In genomic region chr15:83462953-83463433, GRCh38 we compare ENCODE assay signal across 14 cellular contexts. TPM values are rescaled to one million over a fixed set of nuclear protein-coding genes. Genes with fewer than 3 reads are reported as not detected.
DNase-seq lines count a peak whose midpoint lies in the region; ATAC-seq, FAIRE-seq and TF ChIP-seq lines count a peak whose summit lies in the region.
"Had no signal": no experiment of that assay in that cellular context is flagged by ENCODE, and none has a peak within 500 bp of the region (broad histone marks: within the 10 kb centered on the region; RNA-seq: fewer than 3 reads in every experiment).

No MANE protein-coding gene starts in this region.

- peak; percentile 87 for FAIRE-seq in K562 (lab: Jason Lieb, UNC)

- peaks cover 20% of the 10 kb centered on the region for H3K9me3 Mint-ChIP-seq in Caco-2 (ENCODE audit: unreplicated experiment)
- H3K9me3 Mint-ChIP-seq: CD8-positive, alpha-beta T cell had no signal

- no peak for TF ChIP-seq POLR2A in K562 (conservative IDR thresholded peaks at IDR 0.05)

- H3K4me1 ChIP-seq in Caco-2 (peaks cover 28% of the 10 kb centered on the region), K562 (replicated peaks in 1 of 2; ENCODE audit: control insufficient read depth in 2 of 2, insufficient read depth in 2 of 2, low read length in 2 of 2) (peaks cover 5 to 25% of the 10 kb centered on the region in 2 experiments; a peak in 3 of 5 replicates), trophoblast cell (ENCODE audit: control insufficient read depth in 1 of 2, insufficient read depth in 2 of 2, low read length in 2 of 2) (peaks cover 0 to 3% of the 10 kb centered on the region in 2 experiments), aorta (ENCODE audit: control insufficient read depth in 1 of 2, insufficient read depth in 2 of 2, low read length in 2 of 2) (no peaks in the 10 kb centered on the region)

- H3K36me3 ChIP-seq in Caco-2 (ENCODE audit: control insufficient read depth, insufficient read depth, low read length) (no peaks in the 10 kb centered on the region), K562 (ENCODE audit: control insufficient read depth, insufficient read depth, low read length) (no peaks in the 10 kb centered on the region), trophoblast cell (ENCODE audit: control insufficient read depth in 1 of 2, insufficient read depth in 2 of 2, low read length in 2 of 2) (no peaks in the 10 kb centered on the region), aorta (ENCODE audit: control insufficient read depth in 1 of 2, insufficient read depth in 2 of 2, low read length in 1 of 2) (no peaks in the 10 kb centered on the region)

- POLR2A ChIA-PET in Caco-2 (lab: Charles Lee), result no interaction called here
- POLR2A ChIA-PET in K562 (lab: Yijun Ruan, JAX), result interaction anchor here (1.0 to 1.4 kb wide), 2 partner anchors 13 to 42 kb away, joined by 3 read pairs; no protein-coding TSS in a partner anchor

- H4K91ac ChIP-seq in trophoblast cell (ENCODE audit: low read depth, low read length), result no peak overlapping the region

- H3K4me1 Mint-ChIP-seq in Caco-2 (ENCODE audit: low read depth, unreplicated experiment), result peaks cover 12% of the 10 kb centered on the region
- H3K4me1 Mint-ChIP-seq: CD14-positive monocyte had no signal

- no peak overlapping the region for H3K18ac ChIP-seq in trophoblast cell (ENCODE audit: low read length)

- no peak for TF ChIP-seq CTCF in Caco-2 (IDR thresholded peaks at IDR 0.05; ENCODE audit: insufficient read depth in 1 of 2, low read depth in 1 of 2, low read length in 1 of 2, severe bottlenecking in 1 of 2, unreplicated experiment in 1 of 2)
- TF ChIP-seq CTCF in K562 (IDR thresholded peaks at IDR 0.05 in 2 of 3, conservative IDR thresholded peaks at IDR 0.05 in 1 of 3; ENCODE audit: insufficient read depth in 2 of 3, low read depth in 1 of 3, low read length in 3 of 3), result no peak

- in situ Hi-C loops in K562 (cut with MboI), result no loop called here

- no peak overlapping the region for H3K23ac ChIP-seq in trophoblast cell (ENCODE audit: low read length)

- no peak overlapping the region for H3K4ac ChIP-seq in trophoblast cell (ENCODE audit: low read depth, low read length)

- H3K9me1 ChIP-seq in K562 (ENCODE audit: control insufficient read depth, insufficient read depth, low read length), result no peaks in the 10 kb centered on the region

- H3K4me3 ChIP-seq in Caco-2 (ENCODE audit: low read depth, low read length) (no peak overlapping the region), K562 (no peak overlapping the region), trophoblast cell (ENCODE audit: low read depth, low read length) (no peak overlapping the region), aorta (ENCODE audit: low read length in 2 of 2) (no peak overlapping the region)

- H3K14ac ChIP-seq in trophoblast cell (ENCODE audit: low read length), result no peak overlapping the region

- H4K20me1 ChIP-seq in K562 (replicated peaks; ENCODE audit: control insufficient read depth, insufficient read depth, low read length), result no peaks in the 10 kb centered on the region

- BruUV-seq in Caco-2 (replicated peaks; lab: Mats Ljungman, UMichigan), result no TSS peak
- BruUV-seq in K562 (replicated peaks; lab: Mats Ljungman, UMichigan), result no TSS peak

- H2AFZ ChIP-seq in K562 (ENCODE audit: low read depth, low read length), result no peak overlapping the region
- no peak overlapping the region for H2AFZ ChIP-seq in trophoblast cell (ENCODE audit: insufficient read depth, low read length, poor library complexity)

- intact Hi-C loops in Caco-2 (cut with micrococcal nuclease; ENCODE audit: unreplicated experiment) (no loop called here), K562 (cut with micrococcal nuclease) (no loop called here), aorta (cut with DNase I) (loop anchor here in 1 of 2 donors (10.0 kb wide), 1 partner anchor 62 kb away; no protein-coding TSS in a partner anchor)

- H3K27me3 ChIP-seq in Caco-2 (replicated peaks; ENCODE audit: control insufficient read depth, insufficient read depth, low read length) (no peaks in the 10 kb centered on the region), K562 (ENCODE audit: control insufficient read depth in 2 of 2, insufficient read depth in 2 of 2, low read length in 2 of 2) (no peaks in the 10 kb centered on the region), trophoblast cell (ENCODE audit: insufficient read depth, low read length) (no peaks in the 10 kb centered on the region), aorta (ENCODE audit: control insufficient read depth in 1 of 2, insufficient read depth in 2 of 2, low read length in 1 of 2) (no peaks in the 10 kb centered on the region)

- H2AK5ac ChIP-seq in trophoblast cell (ENCODE audit: low read length), result no peak overlapping the region

- no peak overlapping the region for H4K12ac ChIP-seq in trophoblast cell (ENCODE audit: low read depth, low read length)

- 3% methylated on average over 4 of the region's 4 CpGs for WGBS in K562 (ENCODE audit: insufficient coverage, low coverage, missing lambda C conversion rate)
- no CpG with 5 or more reads among the region's 4 CpGs for WGBS in trophoblast cell (ENCODE audit: extremely low coverage, insufficient coverage, insufficient read length)
- WGBS in aorta, 2 donors, result 21 to 27% methylated on average over 4 of the region's 4 CpGs

- H3K27ac ChIP-seq in K562 (ENCODE audit: extremely low read depth, low read depth, low read length) (peak overlapping the region; percentile 65; the same call in 2 of the 3 replicates), trophoblast cell (ENCODE audit: low read depth, low read length) (no peak overlapping the region), aorta (ENCODE audit: low read depth in 1 of 2, low read length in 2 of 2) (no peak overlapping the region)

- no peaks in the 10 kb centered on the region for H3K36me3 Mint-ChIP-seq in Caco-2 (ENCODE audit: insufficient read depth, unreplicated experiment)
- H3K36me3 Mint-ChIP-seq: CD14-positive monocyte; CD8-positive, alpha-beta T cell had no signal

- peak; percentile 91 for ATAC-seq in K562
- ATAC-seq in aorta (ENCODE audit: low FRiP score), result no peak
- no peak for ATAC-seq in GM18868 (IDR thresholded peaks at IDR 0.05; ENCODE audit: unreplicated experiment)
- ATAC-seq in HG02798 (IDR thresholded peaks at IDR 0.05; ENCODE audit: poor library complexity, unreplicated experiment), result no peak
- ATAC-seq: CD8-positive, alpha-beta T cell; HCT116 had no signal

- TF ChIP-seq RAD21 in K562 (CRISPR knock-in tag; conservative IDR thresholded peaks at IDR 0.05 in 1 of 2, IDR thresholded peaks at IDR 0.05 in 1 of 2), result no peak

- no peaks in the 10 kb centered on the region for H3K27me3 Mint-ChIP-seq in Caco-2 (ENCODE audit: insufficient read depth, unreplicated experiment)

- TF ChIP-seq EP300 in K562 (IDR thresholded peaks at IDR 0.05; ENCODE audit: low read length), result peak; percentile 88; the same call in 1 of the 2 replicates

- H2BK12ac ChIP-seq in trophoblast cell (ENCODE audit: low read length), result no peak overlapping the region

- peak; percentile 54 to 63 for DNase-seq in Caco-2
- peak; percentile 70 for DNase-seq in OCI-M1 (lab: John Stamatoyannopoulos, UW)
- DNase-seq in K562 (ENCODE audit: extremely low read depth in 1 of 4, low spot score in 3 of 4), result peak; percentile 35 to 83 (median 51)
- DNase-seq in trophoblast cell, result peak; percentile 18 to 77
- no peak for DNase-seq in aorta
- no peak for DNase-seq in NK-92 (lab: John Stamatoyannopoulos, UW; ENCODE audit: unreplicated experiment)
- DNase-seq: CD8-positive, alpha-beta T cell; DMS 273 treated with DMSO at 0.1 percent for 48 hours; KBM-7 had no signal

- no peak overlapping the region for H3K4me3 Mint-ChIP-seq in Caco-2 (ENCODE audit: unreplicated experiment)
- H3K4me3 Mint-ChIP-seq: CD14-positive monocyte; CD8-positive, alpha-beta T cell had no signal

- H2BK5ac ChIP-seq in trophoblast cell (ENCODE audit: low read depth, low read length, poor library complexity), result no peak overlapping the region

- peaks cover 17% of the 10 kb centered on the region for H3K9me3 ChIP-seq in Caco-2
- H3K9me3 ChIP-seq in K562 (replicated peaks; ENCODE audit: control insufficient read depth, insufficient read depth, low read depth, low read length), result peaks cover 2% of the 10 kb centered on the region; the same call in 1 of the 2 replicates
- H3K9me3 ChIP-seq in trophoblast cell (ENCODE audit: insufficient read depth, low read depth, low read length), result no peaks in the 10 kb centered on the region
- H3K9me3 ChIP-seq in aorta (ENCODE audit: control insufficient read depth, low read length), result no peaks in the 10 kb centered on the region

- H3K79me2 ChIP-seq in K562 (ENCODE audit: control insufficient read depth, insufficient read depth, low read length) (peaks cover 27% of the 10 kb centered on the region; the same call in 2 of the 3 replicates), trophoblast cell (ENCODE audit: control insufficient read depth, insufficient read depth, low read length, poor library complexity) (no peaks in the 10 kb centered on the region)

- H3K27ac Mint-ChIP-seq in Caco-2 (ENCODE audit: unreplicated experiment), result peak overlapping the region; percentile 55
- H3K27ac Mint-ChIP-seq: CD14-positive monocyte; CD8-positive, alpha-beta T cell had no signal

- H2BK120ac ChIP-seq in trophoblast cell (ENCODE audit: insufficient read depth, low read length, poor library complexity), result no peak overlapping the region

- H4K8ac ChIP-seq in trophoblast cell (ENCODE audit: low read depth, low read length), result no peak overlapping the region

- no peaks in the 10 kb centered on the region for H3K79me1 ChIP-seq in trophoblast cell (ENCODE audit: low read length)

- H3K9ac ChIP-seq in K562 (ENCODE audit: insufficient read depth in 1 of 2, low read depth in 2 of 2, low read length in 2 of 2) (no peak overlapping the region), trophoblast cell (ENCODE audit: low read length) (no peak overlapping the region)

- no peak overlapping the region for H3K4me2 ChIP-seq in K562 (ENCODE audit: insufficient read depth, low read length)
- no peak overlapping the region for H3K4me2 ChIP-seq in trophoblast cell (ENCODE audit: low read length)

- CTCF ChIA-PET in Caco-2 (lab: Charles Lee) (interaction anchor here (0.9 kb wide), 1 partner anchor 26 kb away, joined by 5 read pairs; no protein-coding TSS in a partner anchor), K562 (lab: Yijun Ruan, JAX; ENCODE audit: low intra/inter-chr PET ratio) (no interaction called here)

RNA-seq across cellular contexts. Expression of gene SH3GL3, which starts 15.9 kb away (rescaled TPM):
- total RNA-seq in Caco-2 (2022) (not detected in 2 replicates), K562 (2014; rRNA removed) (13.1 and 16.0 TPM in 2 replicates), K562 (2014; rRNA removed; fragmentation: Illumina TruSeq; extraction: Trizol) (13.5 and 16.1 TPM in 2 replicates), K562 (2015; rRNA removed; fragmentation: Illumina TruSeq; extraction: Trizol) (6.8 and 7.5 TPM in 2 replicates), K562 (2021) (8.9 and 9.6 TPM in 2 replicates), aorta (under 1 TPM; 0.48 to 0.62 TPM)
- total RNA-seq in K562 (2011; cell fraction: chromatin; rRNA removed; ENCODE audit: low replicate concordance), result 12.5 and 41.1 TPM in 2 replicates
- 8.7 and 9.9 TPM in 2 replicates for total RNA-seq in K562 (2011; cell fraction: nucleolus; rRNA removed)
- total RNA-seq in K562 (2011; cell fraction: nucleoplasm; rRNA removed), result 24.5 and 38.6 TPM in 2 replicates
- polyA plus RNA-seq in K562 (2011; rRNA removed) (7.2 and 9.7 TPM in 2 replicates), K562 (2014; fragmentation: Illumina TruSeq; extraction: Trizol) (13.3 and 14.3 TPM in 2 replicates), K562 (2014; fragmentation: Nextera tagmentation; extraction: Ambion mirVana) (1 to 10 TPM; 3.9 to 4.3 TPM), K562 (2014; rRNA removed) (13.7 and 14.5 TPM in 2 replicates), aorta (not detected)
- 1.7 and 3.9 TPM in 2 replicates for polyA plus RNA-seq in K562 (2011; cell fraction: cytosol; rRNA removed)
- 7.5 and 9.2 TPM in 2 replicates for polyA plus RNA-seq in K562 (2011; cell fraction: nucleus; rRNA removed)
- polyA plus RNA-seq in K562 (2012), result 5.7 and 8.1 TPM in 2 replicates
- polyA minus RNA-seq in K562 (2011; rRNA and poly(A)+ RNA removed), result 5.2 and 7.0 TPM in 2 replicates
- polyA minus RNA-seq in K562 (2011; cell fraction: cytosol; rRNA and poly(A)+ RNA removed), result 4.1 and 4.4 TPM in 2 replicates
- 5.3 and 5.6 TPM in 2 replicates for polyA minus RNA-seq in K562 (2011; cell fraction: nucleus; rRNA and poly(A)+ RNA removed)
- 3.0 and 3.2 TPM in 2 replicates for polyA plus RNA-seq in trophoblast cell (2013)
- total RNA-seq: CD8-positive, alpha-beta T cell had no signal
- polyA plus RNA-seq: BJ, CD14-positive monocyte had no signal

Comparison
In these comparisons a context has a peak if more than half of its experiments do, and no peak if none do; other contexts are left out.
1. DNase-seq: peak in Caco-2 (2 of 2), OCI-M1 (single experiment), K562 (4 of 4) and trophoblast cell (2 of 2); none in aorta (0 of 2) and NK-92 (single experiment).